ENCODE assay signal across 11 cellular contexts in the genomic region with DNA sequence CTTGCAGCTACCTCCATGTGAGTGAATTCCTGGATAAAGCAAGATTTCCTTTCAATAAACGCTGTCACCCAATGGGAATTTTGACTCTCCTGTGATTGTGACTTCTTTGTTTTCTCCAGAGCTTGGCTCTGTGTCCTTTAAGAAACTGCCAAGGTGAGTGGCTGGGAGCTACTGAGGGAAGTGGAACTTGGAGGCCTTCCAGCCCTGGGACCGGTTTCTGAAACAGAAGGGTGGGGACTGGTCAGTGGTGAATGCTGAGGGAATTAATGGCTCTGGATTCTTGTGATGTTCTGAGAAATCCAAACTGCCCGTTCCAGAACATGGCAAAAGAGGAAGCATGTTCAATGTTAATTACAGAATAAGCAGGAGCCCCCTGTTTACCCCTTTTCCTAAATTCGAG. TPM values are rescaled to one million over a fixed set of nuclear protein-coding genes. Genes with fewer than 3 reads are reported as not detected.
DNase-seq lines count a peak whose midpoint lies in the region; ATAC-seq and TF ChIP-seq lines count a peak whose summit lies in the region.
"Had no signal": no experiment of that assay in that cellular context is flagged by ENCODE, and none has a peak within 500 bp of the region (broad histone marks: within the 10 kb centered on the region; RNA-seq: fewer than 3 reads in every experiment).

No MANE protein-coding gene starts in this region.

- no peak for ATAC-seq in stimulated activated naive CD8-positive, alpha-beta T cell treated with anti-CD3 and anti-CD28 coated beads, Interleukin-15, amount 100 ng/mL, for 72 hours
- ATAC-seq: esophagus mucosa had no signal

- H3K4me1 ChIP-seq in PC-9 (replicated peaks; ENCODE audit: insufficient read depth) (peaks cover 28% of the 10 kb centered on the region), esophagus muscularis mucosa (peaks cover 44 to 64% (median 49%) of the 10 kb centered on the region in 4 donors), mesodermal cell (ENCODE audit: control insufficient read depth, insufficient read depth, low read length, poor library complexity, severe bottlenecking) (peaks cover 69% of the 10 kb centered on the region), thyroid gland (peaks cover 42 to 49% of the 10 kb centered on the region in 2 donors)

- POLR2A ChIA-PET in PC-9 (lab: Charles Lee; ENCODE audit: unreplicated experiment): interaction anchor here (0.6 kb wide), 1 partner anchor 156 kb away, joined by 5 read pairs; a partner anchor contains a TSS

- H3K36me3 ChIP-seq in PC-9 (ENCODE audit: low read depth) (no peaks in the 10 kb centered on the region), esophagus muscularis mucosa (peaks cover 0 to 11% (median 7%) of the 10 kb centered on the region in 4 donors), mesodermal cell (ENCODE audit: control insufficient read depth, insufficient read depth, low read length) (peaks cover 56% of the 10 kb centered on the region), thyroid gland (peaks cover 12 to 21% of the 10 kb centered on the region in 2 donors)

- H3K27me3 ChIP-seq in PC-9 (ENCODE audit: insufficient read depth, low read depth) (no peaks in the 10 kb centered on the region), esophagus muscularis mucosa (no peaks in the 10 kb centered on the region), thyroid gland (no peaks in the 10 kb centered on the region)

- H2AFZ ChIP-seq in PC-9: no peak overlapping the region

- no peaks in the 10 kb centered on the region for H3K36me3 Mint-ChIP-seq in activated CD4-positive, alpha-beta T cell treated with anti-CD3 and anti-CD28 coated beads, Interleukin-2, amount 10 ng/mL, durations not matched to agents 24 days and 14 days (ENCODE audit: low read depth)

- intact Hi-C loops in PC-9 (cut with micrococcal nuclease; ENCODE audit: unreplicated experiment): no loop called here
- intact Hi-C loops in esophagus muscularis mucosa (cut with DNase I): no loop called here
- intact Hi-C loops in thyroid gland (cut with DNase I): loop anchor here (10.0 kb wide), 1 partner anchor 314 kb away; no protein-coding TSS in a partner anchor
- intact Hi-C loops in activated CD4-positive, alpha-beta T cell treated with anti-CD3 and anti-CD28 coated beads, Interleukin-2, amount 10 ng/mL, durations not matched to agents 24 days and 14 days (cut with micrococcal nuclease): no loop called here

- TF ChIP-seq EP300 in esophagus muscularis mucosa (IDR thresholded peaks at IDR 0.05): no peak

- no peaks in the 10 kb centered on the region for H3K9me3 Mint-ChIP-seq in activated CD4-positive, alpha-beta T cell treated with anti-CD3 and anti-CD28 coated beads, Interleukin-2, amount 10 ng/mL, durations not matched to agents 24 days and 14 days
- H3K9me3 Mint-ChIP-seq in stimulated activated naive CD8-positive, alpha-beta T cell treated with anti-CD3 and anti-CD28 coated beads, Interleukin-15, amount 100 ng/mL, for 72 hours: no peaks in the 10 kb centered on the region

- H3K27me3 Mint-ChIP-seq in activated CD4-positive, alpha-beta T cell treated with anti-CD3 and anti-CD28 coated beads, Interleukin-2, amount 10 ng/mL, durations not matched to agents 24 days and 14 days: peaks cover 5% of the 10 kb centered on the region
- peaks cover 7% of the 10 kb centered on the region for H3K27me3 Mint-ChIP-seq in stimulated activated naive CD8-positive, alpha-beta T cell treated with anti-CD3 and anti-CD28 coated beads, Interleukin-15, amount 100 ng/mL, for 72 hours

- H3K9me2 ChIP-seq in PC-9 (ENCODE audit: insufficient read depth): no peaks in the 10 kb centered on the region

- H3K27ac Mint-ChIP-seq in activated CD4-positive, alpha-beta T cell treated with anti-CD3 and anti-CD28 coated beads, Interleukin-2, amount 10 ng/mL, durations not matched to agents 24 days and 14 days: no peak overlapping the region
- no peak overlapping the region for H3K27ac Mint-ChIP-seq in stimulated activated naive CD8-positive, alpha-beta T cell treated with anti-CD3 and anti-CD28 coated beads, Interleukin-15, amount 100 ng/mL, for 72 hours

- H3K79me2 ChIP-seq in PC-9 (ENCODE audit: low read depth): no peaks in the 10 kb centered on the region

- WGBS in esophagus muscularis mucosa: 49% methylated on average over 4 of the region's 4 CpGs
- WGBS in mesodermal cell (ENCODE audit: insufficient coverage in 2 of 2), 2 experiments: 94 to 100% methylated on average over 2 to 4 of the region's 4 CpGs
- 27 to 37% methylated on average over 4 of the region's 4 CpGs for WGBS in thyroid gland, 2 donors

- H3F3A ChIP-seq in PC-9 (ENCODE audit: insufficient read depth, low read depth): peaks cover 16% of the 10 kb centered on the region

- H4K20me1 ChIP-seq in PC-9 (ENCODE audit: insufficient read depth): no peaks in the 10 kb centered on the region

- no peaks in the 10 kb centered on the region for H3K4me1 Mint-ChIP-seq in activated CD4-positive, alpha-beta T cell treated with anti-CD3 and anti-CD28 coated beads, Interleukin-2, amount 10 ng/mL, durations not matched to agents 24 days and 14 days
- H3K4me1 Mint-ChIP-seq in stimulated activated naive CD8-positive, alpha-beta T cell treated with anti-CD3 and anti-CD28 coated beads, Interleukin-15, amount 100 ng/mL, for 72 hours: no peaks in the 10 kb centered on the region

- DNase-seq in PC-9: peak in 1 of 2 experiments; percentile 69
- DNase-seq in esophagus muscularis mucosa (ENCODE audit: extremely low spot score): no peak
- DNase-seq in thyroid gland: peak; percentile 95 to 98
- DNase-seq in COLO829 (ENCODE audit: low spot score): no peak
- no peak for DNase-seq in activated CD4-positive, alpha-beta T cell treated with anti-CD3 and anti-CD28 coated beads, Interleukin-2, amount 10 ng/mL, durations not matched to agents 24 days and 14 days
- DNase-seq in germinal center (ENCODE audit: low spot score): no peak
- no peak for DNase-seq in stimulated activated naive CD8-positive, alpha-beta T cell treated with anti-CD3 and anti-CD28 coated beads, Interleukin-15, amount 100 ng/mL, for 72 hours
- DNase-seq: NCI-H2171, retina had no signal

- H3K27ac ChIP-seq in PC-9 (peak overlapping the region; percentile 71; the same call in 1 of the 2 replicates), esophagus muscularis mucosa (replicated peaks in 1 of 4) (peak overlapping the region; percentile 49 to 74 (median 69)), mesodermal cell (ENCODE audit: low read depth, low read length, severe bottlenecking) (peak overlapping the region; percentile 94), thyroid gland (peak overlapping the region; percentile 80 to 92 (median 87))

- no peak overlapping the region for H3K4me3 Mint-ChIP-seq in activated CD4-positive, alpha-beta T cell treated with anti-CD3 and anti-CD28 coated beads, Interleukin-2, amount 10 ng/mL, durations not matched to agents 24 days and 14 days
- H3K4me3 Mint-ChIP-seq in stimulated activated naive CD8-positive, alpha-beta T cell treated with anti-CD3 and anti-CD28 coated beads, Interleukin-15, amount 100 ng/mL, for 72 hours: no peak overlapping the region

- no peak for TF ChIP-seq POLR2A in esophagus muscularis mucosa (IDR thresholded peaks at IDR 0.05; ENCODE audit: low read depth)
- no peak for TF ChIP-seq POLR2A in thyroid gland (IDR thresholded peaks at IDR 0.05)

- TF ChIP-seq CTCF in PC-9 (conservative IDR thresholded peaks at IDR 0.05) (no peak), esophagus muscularis mucosa (IDR thresholded peaks at IDR 0.05) (no peak), thyroid gland (IDR thresholded peaks at IDR 0.05) (no peak)

- BruUV-seq in PC-9 (replicated peaks; lab: Mats Ljungman, UMichigan): no TSS peak

- no peak overlapping the region for H3K4me2 ChIP-seq in PC-9

- H3K9me3 ChIP-seq in PC-9 (ENCODE audit: insufficient read depth, low read depth): no peaks in the 10 kb centered on the region
- H3K9me3 ChIP-seq in esophagus muscularis mucosa: no peaks in the 10 kb centered on the region
- no peaks in the 10 kb centered on the region for H3K9me3 ChIP-seq in mesodermal cell (ENCODE audit: control insufficient read depth, low read length)
- H3K9me3 ChIP-seq in thyroid gland: no peaks in the 10 kb centered on the region

- CTCF ChIA-PET in PC-9 (lab: Charles Lee): interaction anchor here (0.6 to 1.2 kb wide), 2 partner anchors 9 to 1054 kb away, joined by 3 to 7 read pairs; no protein-coding TSS in a partner anchor

- H3K4me3 ChIP-seq in PC-9 (no peak overlapping the region), esophagus muscularis mucosa (no peak overlapping the region), mesodermal cell (ENCODE audit: extremely low read depth, insufficient read depth, low read length, poor library complexity, severe bottlenecking) (no peak overlapping the region), thyroid gland (replicated peaks in 1 of 3) (no peak overlapping the region)

RNA-seq across cellular contexts. Expression of a gene that starts 41.1 kb away (rescaled TPM):
- total RNA-seq in PC-9 (2021) (3.5 and 5.9 TPM in 2 replicates), esophagus muscularis mucosa (100 to 1,000 TPM; 192 to 274 (median 234) TPM), thyroid gland (10 to 100 TPM in 1 of 4 donors, 1 to 10 TPM in 3; 3.2 to 20.7 (median 6.4) TPM)
- 12.3 TPM for polyA plus RNA-seq in mesodermal cell (2013, experiment 1 of 2)
- polyA plus RNA-seq in mesodermal cell (2013, experiment 2 of 2): 7.7 TPM
- not detected in 2 replicates for total RNA-seq in activated CD4-positive, alpha-beta T cell treated with anti-CD3 and anti-CD28 coated beads, Interleukin-2, amount 10 ng/mL, durations not matched to agents 24 days and 14 days

Comparison
In these comparisons a context has a peak if more than half of its experiments do, and no peak if none do; other contexts are left out.
1. DNase-seq: peak in thyroid gland (2 of 2); none in esophagus muscularis mucosa (single experiment), COLO829 (single experiment), activated CD4-positive, alpha-beta T cell treated with anti-CD3 and anti-CD28 coated beads, Interleukin-2, amount 10 ng/mL, durations not matched to agents 24 days and 14 days (single experiment), germinal center (single experiment) and stimulated activated naive CD8-positive, alpha-beta T cell treated with anti-CD3 and anti-CD28 coated beads, Interleukin-15, amount 100 ng/mL, for 72 hours (0 of 2).
2. RNA of a gene that starts 41.1 kb away (total RNA-seq): 192 to 274 TPM in esophagus muscularis mucosa; 3.2 to 20.7 TPM in thyroid gland, 3.5 to 5.9 TPM in PC-9 and not detected in activated CD4-positive, alpha-beta T cell treated with anti-CD3 and anti-CD28 coated beads, Interleukin-2, amount 10 ng/mL, durations not matched to agents 24 days and 14 days; every median in the first group is over 4 times any median in the second.
3. Peak in every context shown above with its lines, with median percentiles within 50 percentile points of each other: H3K27ac ChIP-seq.